In genomic region chr3:125374501-125374995, GRCh38 we compare ENCODE assay signal across 8 cellular contexts. TPM values are rescaled to one million over a fixed set of nuclear protein-coding genes. Genes with fewer than 3 reads are reported as not detected.
A peak's percentile ranks its signal among the peaks of the same experiment; 100 is the strongest.
DNase-seq lines count a peak whose midpoint lies in the region; ATAC-seq and TF ChIP-seq lines count a peak whose summit lies in the region.

No MANE protein-coding gene starts in this region.

- ATAC-seq in GM21528 (IDR thresholded peaks at IDR 0.05; ENCODE audit: low FRiP score, unreplicated experiment) = peak; percentile 22
- peak; percentile 62 to 66 for ATAC-seq in lower lobe of right lung

- H3K36me3 ChIP-seq in effector memory CD4-positive, alpha-beta T cell (ENCODE audit: control insufficient read depth, insufficient read depth, low read length) = no peaks in the 10 kb centered on the region
- no peaks in the 10 kb centered on the region for H3K36me3 ChIP-seq in lower lobe of right lung

- no peaks in the 10 kb centered on the region for H3K27me3 ChIP-seq in effector memory CD4-positive, alpha-beta T cell (replicated peaks; ENCODE audit: control insufficient read depth, insufficient read depth, low read length, poor library complexity, severe bottlenecking)
- no peaks in the 10 kb centered on the region for H3K27me3 ChIP-seq in lower lobe of right lung (ENCODE audit: low read depth)

- peaks cover 20% of the 10 kb centered on the region for H3K4me1 ChIP-seq in effector memory CD4-positive, alpha-beta T cell (ENCODE audit: control insufficient read depth, insufficient read depth, low read length, poor library complexity, severe bottlenecking)
- peaks cover 31% of the 10 kb centered on the region for H3K4me1 ChIP-seq in lower lobe of right lung

- intact Hi-C loops in lower lobe of right lung (cut with DNase I) = no loop called here

- DNase-seq in COR-L47 (lab: John Stamatoyannopoulos, UW) (peak; percentile 54), LHCN-M2 (ENCODE audit: low read depth) (peak; percentile 50), lower lobe of right lung (peak; percentile 57), dedifferentiated amniotic fluid mesenchymal stem cell (ENCODE audit: extremely low spot score) (no peak)
- DNase-seq in activated CD4-positive, alpha-beta T cell treated with anti-CD3 and anti-CD28 coated beads for 48 hours = peak; percentile 48
- DNase-seq in effector memory CD4-positive, alpha-beta T cell = peak in 2 of 3 donors; percentile 9 to 23
- peak; percentile 10 to 13 for DNase-seq in stimulated activated CD8-positive, alpha-beta memory T cell treated with anti-CD3 and anti-CD28 coated beads, Interleukin-4, amount 100 ng/mL, for 1 hour (ENCODE audit: low read depth in 2 of 2, low spot score in 1 of 2)

- peak overlapping the region; percentile 86 for H3K4me3 ChIP-seq in effector memory CD4-positive, alpha-beta T cell (ENCODE audit: insufficient read depth, low read depth, low read length, poor library complexity, severe bottlenecking)
- H3K4me3 ChIP-seq in lower lobe of right lung = peak overlapping the region; percentile 87

- H3K27ac ChIP-seq in effector memory CD4-positive, alpha-beta T cell (ENCODE audit: insufficient read depth, low read length, poor library complexity, severe bottlenecking) = peak overlapping the region; percentile 91
- peak overlapping the region; percentile 94 for H3K27ac ChIP-seq in lower lobe of right lung

- no peak for TF ChIP-seq CTCF in lower lobe of right lung (IDR thresholded peaks at IDR 0.05)

- no peaks in the 10 kb centered on the region for H3K9me3 ChIP-seq in effector memory CD4-positive, alpha-beta T cell (ENCODE audit: control insufficient read depth, low read length)
- no peaks in the 10 kb centered on the region for H3K9me3 ChIP-seq in lower lobe of right lung

RNA-seq across cellular contexts. Expression of gene ZNF148, which starts 0.6 kb away (rescaled TPM):
- total RNA-seq in LHCN-M2 (2014; rRNA removed) (19.7 and 22.9 TPM in 2 replicates), lower lobe of right lung (48.2 TPM)
- 7.0 TPM for polyA plus RNA-seq in LHCN-M2 (2012)
